8 cellular contexts compared by ENCODE assay signal in the genomic region with DNA sequence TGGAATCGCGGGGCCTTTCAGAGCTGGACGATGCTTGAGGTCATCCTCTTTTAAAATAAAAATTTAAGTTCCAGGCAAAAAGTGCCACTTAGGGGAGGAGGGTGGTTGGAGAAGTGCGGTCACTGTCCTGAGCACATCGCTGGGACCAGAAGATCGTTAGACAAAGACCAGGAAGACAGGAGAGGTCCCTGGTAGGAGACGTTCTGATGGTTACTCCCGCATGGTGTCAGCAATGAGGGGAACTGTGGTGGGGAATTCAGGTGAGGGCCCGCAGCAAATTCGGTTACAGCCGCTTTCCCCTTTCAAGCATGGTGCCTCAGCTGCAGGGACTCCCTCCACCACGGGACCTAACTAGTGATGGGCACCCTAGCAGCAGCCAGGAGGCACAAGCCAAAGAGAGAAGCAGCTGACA. TPM values are rescaled to one million over a fixed set of nuclear protein-coding genes. Genes with fewer than 3 reads are reported as not detected.
A peak's percentile ranks its signal among the peaks of the same experiment; 100 is the strongest.
DNase-seq lines count a peak whose midpoint lies in the region; ATAC-seq and TF ChIP-seq lines count a peak whose summit lies in the region.

No MANE protein-coding gene starts in this region.

- peak overlapping the region; percentile 76 for H2AFZ ChIP-seq in DND-41 (ENCODE audit: low read depth, low read length)

- POLR2A ChIA-PET in HEK293 (lab: Yijun Ruan, JAX): interaction anchor here (0.6 to 1.9 kb wide), 12 partner anchors 13 to 233 kb away, joined by 3 to 5 read pairs (median 4); partner anchors contain the start of genes COPG1 and RAB43

- CTCF ChIA-PET in HEK293 (lab: Yijun Ruan, JAX): interaction anchor here (0.7 to 3.3 kb wide), 9 partner anchors 8 to 678 kb away, joined by 3 to 32 read pairs (median 4); no protein-coding TSS in a partner anchor

- H3K4me1 ChIP-seq in DND-41 (ENCODE audit: insufficient read depth, low read length): peaks cover 36% of the 10 kb centered on the region
- no peaks in the 10 kb centered on the region for H3K4me1 ChIP-seq in HEK293 (ENCODE audit: control insufficient read depth, insufficient read depth, low read length)
- peaks cover 0 to 31% (median 22%) of the 10 kb centered on the region in 4 donors for H3K4me1 ChIP-seq in tibial artery

- peak; percentile 49 for DNase-seq in DND-41
- DNase-seq in SW480 (ENCODE audit: low spot score): peak; percentile 58
- DNase-seq in dorsolateral prefrontal cortex: no peak
- DNase-seq in memory B cell (ENCODE audit: low spot score in 2 of 2): peak in 1 of 2 donors; percentile 30
- no peak for DNase-seq in tibial artery
- no peak for DNase-seq in SKM-1 (lab: John Stamatoyannopoulos, UW; ENCODE audit: unreplicated experiment)
- no peak for DNase-seq in NOMO-1 treated with DMSO at 0.1 percent for 48 hours (lab: John Stamatoyannopoulos, UW; ENCODE audit: unreplicated experiment)

- H3K9ac ChIP-seq in DND-41 (ENCODE audit: low read depth, low read length): peak overlapping the region; percentile 64

- TF ChIP-seq CTCF in DND-41 (IDR thresholded peaks at IDR 0.05; ENCODE audit: borderline replicate concordance, extremely low read depth, low read length, poor library complexity, severe bottlenecking): no peak
- TF ChIP-seq CTCF in HEK293 (tag by site-specific recombination; IDR thresholded peaks at IDR 0.05): no peak
- no peak for TF ChIP-seq CTCF in dorsolateral prefrontal cortex (IDR thresholded peaks at IDR 0.05 in 54 of 56, conservative IDR thresholded peaks at IDR 0.05 in 2 of 56; ENCODE audit: low read depth in 1 of 56, partially characterized antibody in 56 of 56)
- no peak for TF ChIP-seq CTCF in tibial artery (IDR thresholded peaks at IDR 0.05)

- H3K36me3 ChIP-seq in DND-41 (ENCODE audit: insufficient read depth, low read length) (peaks cover 29% of the 10 kb centered on the region), HEK293 (ENCODE audit: control insufficient read depth in 2 of 2, insufficient read depth in 1 of 2, low read length in 2 of 2) (peaks cover 18 to 40% of the 10 kb centered on the region in 2 experiments), tibial artery (peaks cover 31 to 42% (median 37%) of the 10 kb centered on the region in 3 donors)

- intact Hi-C loops in dorsolateral prefrontal cortex (cut with DNase I): loop anchor here (1.0 kb wide), 3 partner anchors 17 to 87 kb away; partner anchors contain the start of genes CNBP (in 1 of the 2) and COPG1 (in 1 of the 2)
- intact Hi-C loops in tibial artery (cut with DNase I; ENCODE audit: low total_unique reads): no loop called here

- ATAC-seq in DND-41 (ENCODE audit: insufficient read depth, low read depth): peak; percentile 17; the same call in 2 of the 3 replicates
- peak; percentile 11 for ATAC-seq in memory B cell (ENCODE audit: low read depth)

- H3K4me3 ChIP-seq in DND-41 (ENCODE audit: low read depth in 1 of 2, low read length in 2 of 2) (peak overlapping the region; percentile 36 to 91; a peak in 3 of 4 replicates), HEK293 (ENCODE audit: low read depth, low read length) (peak overlapping the region; percentile 78), dorsolateral prefrontal cortex (peak overlapping the region; percentile 57 to 99 (median 90)), tibial artery (peak overlapping the region; percentile 71 to 95)

- peak overlapping the region; percentile 97 for H3K4me3 Mint-ChIP-seq in memory B cell

- peaks cover 37% of the 10 kb centered on the region for H3K79me2 ChIP-seq in DND-41 (ENCODE audit: insufficient read depth, low read length)

- H3K27me3 ChIP-seq in DND-41 (ENCODE audit: insufficient read depth, low read length, poor library complexity): no peaks in the 10 kb centered on the region
- no peaks in the 10 kb centered on the region for H3K27me3 ChIP-seq in dorsolateral prefrontal cortex
- no peaks in the 10 kb centered on the region for H3K27me3 ChIP-seq in tibial artery

- H3K4me1 Mint-ChIP-seq in memory B cell: peaks cover 23% of the 10 kb centered on the region

- no peaks in the 10 kb centered on the region for H3K9me3 Mint-ChIP-seq in memory B cell

- H3K27ac ChIP-seq in DND-41 (ENCODE audit: low read length) (peak overlapping the region; percentile 97), HEK293 (ENCODE audit: extremely low read depth, low read depth, low read length) (peak overlapping the region; percentile 84), dorsolateral prefrontal cortex (peak overlapping the region in 58 of 59 donors; percentile 76 to 99 (median 96)), tibial artery (peak overlapping the region; percentile 88 to 95)

- no peaks in the 10 kb centered on the region for H3K27me3 Mint-ChIP-seq in memory B cell

- H3K4me2 ChIP-seq in DND-41 (ENCODE audit: insufficient read depth, low read length): peak overlapping the region; percentile 86

- H3K9me3 ChIP-seq in DND-41 (ENCODE audit: insufficient read depth, low read length, severe bottlenecking) (no peaks in the 10 kb centered on the region), HEK293 (ENCODE audit: control insufficient read depth, insufficient read depth, low read depth, low read length) (no peaks in the 10 kb centered on the region), tibial artery (no peaks in the 10 kb centered on the region)

- H3K27ac Mint-ChIP-seq in memory B cell: peak overlapping the region; percentile 99

- peaks cover 3% of the 10 kb centered on the region; the same call in 1 of the 2 replicates for H4K20me1 ChIP-seq in DND-41 (ENCODE audit: insufficient read depth, low read length)

- H3K36me3 Mint-ChIP-seq in memory B cell: peaks cover 10% of the 10 kb centered on the region

TF ChIP-seq in HEK293, 187 proteins besides CTCF, POLR2A, EP300 and RAD21:
- TF ChIP-seq ZNF37A (tag by site-specific recombination; IDR thresholded peaks at IDR 0.05) (no peak), ZNF341 (tag by site-specific recombination; IDR thresholded peaks at IDR 0.05; ENCODE audit: low read depth) (no peak), PRDM10 (tag by site-specific recombination; IDR thresholded peaks at IDR 0.05) (peak; percentile 82), ZBTB48 (tag by site-specific recombination; IDR thresholded peaks at IDR 0.05) (peak; percentile 55), ZNF433 (tag by site-specific recombination; IDR thresholded peaks at IDR 0.05; ENCODE audit: low read depth) (no peak), ZNF311 (tag by site-specific recombination; IDR thresholded peaks at IDR 0.05; ENCODE audit: borderline replicate concordance) (no peak), ZNF19 (tag by site-specific recombination; IDR thresholded peaks at IDR 0.05; ENCODE audit: low read depth) (no peak)

RNA-seq across cellular contexts. Expression of gene ISY1, which starts 1.0 kb away (rescaled TPM):
- total RNA-seq in dorsolateral prefrontal cortex: 10 to 100 TPM in 119 of 120 experiments, 1 to 10 TPM in 1; 9.5 to 31.1 (median 20.5) TPM

RNA-seq across cellular contexts. Expression of gene CNBP, which starts 21.8 kb away (rescaled TPM):
- 100 to 1,000 TPM; 173 to 277 (median 229) TPM for total RNA-seq in dorsolateral prefrontal cortex

RNA-seq across cellular contexts. Expression of gene RAB43, which starts 40.3 kb away (rescaled TPM):
- total RNA-seq in dorsolateral prefrontal cortex: 10 to 100 TPM in 92 of 120 experiments, 1 to 10 TPM in 28; 5.2 to 31.0 (median 13.0) TPM

Comparison
In these comparisons a context has a peak if more than half of its experiments do, and no peak if none do; other contexts are left out.
1. DNase-seq: peak in DND-41 (single experiment) and SW480 (single experiment); none in dorsolateral prefrontal cortex (0 of 10), tibial artery (0 of 2), SKM-1 (single experiment) and NOMO-1 treated with DMSO at 0.1 percent for 48 hours (single experiment).
2. Peak in every context shown above with its lines, with median percentiles within 50 percentile points of each other: H3K27ac ChIP-seq and H3K4me3 ChIP-seq.